Comparison of ENCODE assay signal across 15 cellular contexts in genomic region chr3:65153850-65154512, GRCh38.
"Had no signal": no experiment of that assay in that cellular context is flagged by ENCODE, and none has a peak within 500 bp of the region (broad histone marks: within the 10 kb centered on the region; RNA-seq: fewer than 3 reads in every experiment).

No MANE protein-coding gene starts in this region.

- DNase-seq: activated B cell treated with CpG ODN at 0.5 μM for 24 hours; activated CD4-positive, alpha-beta T cell treated with anti-CD3 and anti-CD28 coated beads, Interleukin-2, amount 10 ng/mL, durations not matched to agents 24 days and 14 days; activated naive CD4-positive, alpha-beta T cell treated with anti-CD3 and anti-CD28 coated beads, Interleukin-2, amount 10 ng/mL, durations not matched to agents 7 days and 5 days; adrenal gland; effector memory CD8-positive, alpha-beta T cell; glutamatergic neuron; psoas muscle; stimulated activated CD4-positive, alpha-beta T cell treated with anti-CD3 and anti-CD28 coated beads, Interleukin-12 subunit alpha, Interleukin-12 subunit beta, amount 100 ng/mL, for 4 hours; stimulated activated naive CD4-positive, alpha-beta T cell; substantia nigra; T-helper 1 cell; transverse colon had no signal

- ATAC-seq: effector memory CD8-positive, alpha-beta T cell; natural killer cell treated with Interleukin-12 subunit alpha and Interleukin-12 subunit beta and Interleukin-15 and Interleukin-18, amount 100 ng/mL, for 72 hours; psoas muscle; sciatic nerve had no signal

- H3K4me3 ChIP-seq: adrenal gland, coronary artery, psoas muscle, transverse colon had no signal
